ENCODE assay signal across 3 cellular contexts in the genomic region with DNA sequence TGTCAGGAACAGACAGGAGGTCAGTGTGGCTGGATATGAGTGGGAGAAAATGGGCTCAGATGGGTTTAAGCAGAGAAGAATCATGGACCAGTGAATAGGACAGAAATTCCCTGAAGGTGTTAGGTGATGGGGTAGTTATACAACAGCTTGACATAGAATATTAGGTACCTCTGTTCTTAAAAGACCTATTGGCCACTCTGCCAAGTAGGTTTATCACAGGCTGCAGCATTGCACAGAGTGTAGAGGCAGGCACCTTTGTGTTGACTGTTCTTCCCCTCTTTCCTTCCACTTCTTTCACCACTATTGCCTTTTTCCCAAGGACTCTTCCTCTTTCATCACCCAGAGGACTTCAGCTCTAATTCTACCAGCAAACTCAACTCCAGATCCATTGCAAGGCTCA.
"Had no signal": no experiment of that assay in that cellular context is flagged by ENCODE, and none has a peak within 500 bp of the region (broad histone marks: within the 10 kb centered on the region; RNA-seq: fewer than 3 reads in every experiment).

No MANE protein-coding gene starts in this region.

- H3K4me3 ChIP-seq: GM12878 had no signal

- DNase-seq: GDM1, GF-D8 had no signal

- ATAC-seq: GM12878 had no signal
